Comparison of ENCODE assay signal across 2 cellular contexts in the genomic region with DNA sequence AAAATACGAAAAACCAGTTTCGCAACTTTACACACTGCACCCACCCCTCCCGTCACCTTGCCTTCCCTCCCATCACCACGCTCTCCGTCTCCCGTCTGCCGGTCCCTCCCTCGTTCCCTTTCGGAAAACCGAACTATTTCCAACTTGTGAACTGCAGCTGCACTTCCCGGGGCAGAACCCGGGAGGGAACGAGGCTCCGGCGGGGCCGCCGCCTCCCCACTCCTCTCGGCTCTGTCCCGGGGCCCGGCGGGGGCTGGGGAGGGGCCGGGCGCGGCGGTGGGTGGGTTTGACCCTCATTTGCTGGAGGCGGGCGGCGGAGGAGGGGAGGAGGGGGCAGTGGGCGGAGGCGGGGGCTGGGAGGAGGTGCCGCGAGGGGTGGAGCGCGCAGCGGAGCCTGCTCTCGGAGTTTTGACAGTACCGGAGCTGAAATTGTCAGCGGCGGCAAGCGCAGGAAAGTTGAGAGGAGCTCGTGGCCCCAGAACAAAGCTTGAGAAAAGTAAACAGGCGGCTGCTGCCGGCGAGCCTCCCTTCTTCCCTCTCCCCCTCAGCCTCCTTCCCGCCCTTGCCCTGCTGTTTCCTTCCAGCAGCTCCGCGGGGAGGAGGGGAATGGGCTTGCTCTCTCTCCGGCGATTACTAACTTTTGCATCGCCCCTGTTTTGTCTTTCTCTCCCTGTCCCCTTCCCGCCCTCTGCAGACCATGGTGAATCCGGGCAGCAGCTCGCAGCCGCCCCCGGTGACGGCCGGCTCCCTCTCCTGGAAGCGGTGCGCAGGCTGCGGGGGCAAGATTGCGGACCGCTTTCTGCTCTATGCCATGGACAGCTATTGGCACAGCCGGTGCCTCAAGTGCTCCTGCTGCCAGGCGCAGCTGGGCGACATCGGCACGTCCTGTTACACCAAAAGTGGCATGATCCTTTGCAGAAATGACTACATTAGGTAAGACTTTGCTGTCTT.
TF ChIP-seq lines count a peak whose summit lies in the region.

No MANE protein-coding gene starts in this region.

TF ChIP-seq in IMR-90, 13 proteins besides CTCF, POLR2A, EP300 and RAD21:
- TF ChIP-seq MXI1 (IDR thresholded peaks at IDR 0.05; ENCODE audit: borderline replicate concordance, low read depth, low read length) (peak; percentile 24; the same call in 1 of the 2 replicates), CEBPB (IDR thresholded peaks at IDR 0.05; ENCODE audit: low read depth, low read length) (peak; percentile 72), FOS (IDR thresholded peaks at IDR 0.05; ENCODE audit: low read depth, low read length) (no peak)

TF ChIP-seq in SK-N-SH treated with all-trans-retinoic acid at 6 μM for 48 hours, 23 proteins besides CTCF, POLR2A, EP300 and RAD21:
- TF ChIP-seq ZNF70 (CRISPR knock-in tag; IDR thresholded peaks at IDR 0.05) (no peak), ISL1 (CRISPR knock-in tag; IDR thresholded peaks at IDR 0.05) (no peak)
TF ChIP-seq in SK-N-SH treated with all-trans-retinoic acid at 6 μM for 48 hours: peak in this region for 0.
